Comparison of ENCODE assay signal across 22 cellular contexts in the genomic region with DNA sequence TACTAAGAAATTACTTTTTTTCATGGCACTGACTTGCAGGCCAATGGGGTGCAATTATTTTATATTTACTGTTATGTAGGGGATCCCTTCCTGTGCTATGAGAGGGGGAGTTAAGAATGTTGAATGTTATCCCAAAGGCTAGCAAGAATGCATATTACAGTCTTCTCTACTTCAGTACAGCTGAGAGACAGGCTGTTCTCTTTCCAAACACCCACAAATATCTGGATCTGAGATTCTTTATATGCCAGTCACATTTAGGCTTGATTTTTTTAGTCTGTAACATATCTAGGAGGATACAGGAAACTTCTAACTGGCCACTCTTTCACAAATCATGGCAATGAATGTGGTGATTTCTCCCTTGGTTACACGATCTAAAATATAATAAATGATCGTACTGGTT.
"Had no signal": no experiment of that assay in that cellular context is flagged by ENCODE, and none has a peak within 500 bp of the region (broad histone marks: within the 10 kb centered on the region; RNA-seq: fewer than 3 reads in every experiment).

No MANE protein-coding gene starts in this region.

- H3K4me3 Mint-ChIP-seq: dendritic cell treated with granulocyte-macrophage colony-stimulating factor and Interleukin-4, amounts not matched to agents 40 ng/mL and 50 ng/mL, for 4 days; immature natural killer cell; natural killer cell; stimulated activated naive B cell treated with anti-CD40 and anti-IgM and Interleukin-4, amounts not matched to agents 10 μg/mL and 1 μg/mL and 100 μg/mL, for 72 hours; stimulated activated naive CD8-positive, alpha-beta T cell treated with anti-CD3 and anti-CD28 coated beads, Interleukin-15, amount 100 ng/mL, for 72 hours had no signal

- ATAC-seq: heart right ventricle; left ventricle myocardium superior; lower lobe of right lung; natural killer cell; pancreas; stimulated activated naive B cell treated with anti-CD40 and anti-IgM and Interleukin-4, amounts not matched to agents 10 μg/mL and 1 μg/mL and 100 μg/mL, for 72 hours; stimulated activated naive CD8-positive, alpha-beta T cell treated with anti-CD3 and anti-CD28 coated beads, Interleukin-15, amount 100 ng/mL, for 72 hours had no signal

- H3K36me3 ChIP-seq: colonic mucosa, esophagus muscularis mucosa, heart right ventricle, lower lobe of right lung, pancreas, suprapubic skin, transverse colon, vagina had no signal

- H3K36me3 Mint-ChIP-seq: immature natural killer cell; natural killer cell; stimulated activated naive B cell treated with anti-CD40 and anti-IgM and Interleukin-4, amounts not matched to agents 10 μg/mL and 1 μg/mL and 100 μg/mL, for 72 hours had no signal

- H3K4me1 Mint-ChIP-seq: immature natural killer cell; natural killer cell; stimulated activated naive B cell treated with anti-CD40 and anti-IgM and Interleukin-4, amounts not matched to agents 10 μg/mL and 1 μg/mL and 100 μg/mL, for 72 hours; stimulated activated naive CD8-positive, alpha-beta T cell treated with anti-CD3 and anti-CD28 coated beads, Interleukin-15, amount 100 ng/mL, for 72 hours had no signal

- H3K9me3 ChIP-seq: colonic mucosa, esophagus muscularis mucosa, heart right ventricle, lower lobe of right lung, pancreas, suprapubic skin, transverse colon, vagina had no signal

- H3K27ac ChIP-seq: colonic mucosa, esophagus muscularis mucosa, heart right ventricle, lower lobe of right lung, pancreas, suprapubic skin, transverse colon, vagina had no signal

- H3K27me3 Mint-ChIP-seq: dendritic cell treated with granulocyte-macrophage colony-stimulating factor and Interleukin-4, amounts not matched to agents 40 ng/mL and 50 ng/mL, for 4 days had no signal

- H3K27ac Mint-ChIP-seq: dendritic cell treated with granulocyte-macrophage colony-stimulating factor and Interleukin-4, amounts not matched to agents 40 ng/mL and 50 ng/mL, for 4 days; immature natural killer cell; natural killer cell; stimulated activated naive B cell treated with anti-CD40 and anti-IgM and Interleukin-4, amounts not matched to agents 10 μg/mL and 1 μg/mL and 100 μg/mL, for 72 hours; stimulated activated naive CD8-positive, alpha-beta T cell treated with anti-CD3 and anti-CD28 coated beads, Interleukin-15, amount 100 ng/mL, for 72 hours had no signal

- H3K9me3 Mint-ChIP-seq: dendritic cell treated with granulocyte-macrophage colony-stimulating factor and Interleukin-4, amounts not matched to agents 40 ng/mL and 50 ng/mL, for 4 days had no signal

- H3K27me3 ChIP-seq: colonic mucosa, heart right ventricle, pancreas, suprapubic skin, transverse colon, vagina had no signal

- DNase-seq: colonic mucosa; effector CD8-positive, alpha-beta T cell; foreskin melanocyte; glutamatergic neuron; heart right ventricle; hypothalamus; immature natural killer cell; left ventricle myocardium superior; lower lobe of right lung; natural killer cell; occipital lobe; pancreas; small intestine; stimulated activated CD4-positive, alpha-beta T cell treated with anti-CD3 and anti-CD28 coated beads, Interleukin-15, amount 100 ng/mL, for 24 hours; stimulated activated CD4-positive, alpha-beta T cell treated with anti-CD3 and anti-CD28 coated beads, Interleukin-2, amount 100 ng/mL, for 48 hours; stimulated activated naive B cell treated with anti-CD40 and anti-IgM and Interleukin-4, amounts not matched to agents 10 μg/mL and 1 μg/mL and 100 μg/mL, for 72 hours; stimulated activated naive CD8-positive, alpha-beta T cell treated with anti-CD3 and anti-CD28 coated beads, Interleukin-15, amount 100 ng/mL, for 72 hours; transverse colon had no signal

- H3K4me3 ChIP-seq: colonic mucosa, esophagus muscularis mucosa, heart right ventricle, lower lobe of right lung, pancreas, suprapubic skin, transverse colon, vagina had no signal

- H3K4me1 ChIP-seq: colonic mucosa, pancreas, vagina had no signal
